ENCODE assay signal across 1 cellular context in the genomic region with DNA sequence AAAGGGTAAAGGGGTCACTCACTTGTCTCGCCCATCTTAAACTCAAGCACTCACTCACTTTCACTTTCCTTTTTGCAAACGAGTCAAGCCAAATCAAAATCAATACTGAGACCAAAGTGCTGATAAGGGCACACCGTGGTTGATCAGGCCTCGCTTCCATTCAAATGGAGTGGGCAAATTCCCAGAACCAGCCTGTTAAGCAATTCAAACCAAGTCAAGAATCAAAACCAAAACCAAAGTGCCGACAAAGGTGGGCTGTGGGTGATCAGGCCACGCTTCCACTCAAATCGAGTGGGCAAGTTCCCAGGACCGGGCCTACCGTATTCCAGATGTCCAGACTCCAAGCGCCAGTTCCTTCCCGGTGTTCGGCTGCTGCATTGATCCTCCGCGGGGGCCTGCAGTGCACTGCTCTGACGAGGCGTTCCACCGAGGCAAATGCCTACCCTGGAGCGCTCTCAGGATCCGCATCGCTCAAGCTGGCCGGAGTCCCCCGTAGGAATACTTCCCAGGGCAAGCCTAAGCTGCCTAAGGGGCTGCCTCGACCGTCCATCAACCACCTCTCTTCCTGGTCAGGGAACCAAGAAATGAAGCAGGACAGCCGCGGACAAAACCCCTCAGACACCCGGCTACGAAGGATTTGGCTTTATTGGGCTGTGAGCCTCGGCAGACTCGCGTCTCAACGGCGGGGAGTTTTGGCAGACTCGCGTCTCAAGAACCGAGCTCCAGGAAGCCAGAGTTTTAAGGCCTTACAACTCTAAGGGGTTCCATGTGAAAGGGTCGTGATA.
TF ChIP-seq lines count a peak whose summit lies in the region.

No MANE protein-coding gene starts in this region.

TF ChIP-seq in HepG2, 621 proteins besides CTCF, POLR2A, EP300 and RAD21:
- TF ChIP-seq ZBTB44 (CRISPR knock-in tag; IDR thresholded peaks at IDR 0.05) (no peak), ETS1 (CRISPR knock-in tag; IDR thresholded peaks at IDR 0.05) (no peak), SIX4 (CRISPR knock-in tag; IDR thresholded peaks at IDR 0.05) (no peak), IRF2 (CRISPR knock-in tag; IDR thresholded peaks at IDR 0.05) (peak; percentile 91), SRF (IDR thresholded peaks at IDR 0.05; ENCODE audit: low read depth, low read length) (no peak), ZMYM2 (CRISPR knock-in tag; IDR thresholded peaks at IDR 0.05) (no peak), NCOR1 (IDR thresholded peaks at IDR 0.05; ENCODE audit: borderline replicate concordance, low read length) (no peak), HOXA3 (CRISPR knock-in tag; IDR thresholded peaks at IDR 0.05) (no peak), HMGA1 (CRISPR knock-in tag; conservative IDR thresholded peaks at IDR 0.05) (no peak), ZBTB38 (CRISPR knock-in tag; IDR thresholded peaks at IDR 0.05) (peak; percentile 18; the same call in 1 of the 2 replicates), NR1H2 (CRISPR knock-in tag; IDR thresholded peaks at IDR 0.05; ENCODE audit: borderline replicate concordance, low read depth) (no peak), YEATS4 (CRISPR knock-in tag; IDR thresholded peaks at IDR 0.05; ENCODE audit: borderline replicate concordance) (no peak), HNRNPLL (IDR thresholded peaks at IDR 0.05; ENCODE audit: low read depth, low read length, poor library complexity, severe bottlenecking) (no peak), NFIB (CRISPR knock-in tag; IDR thresholded peaks at IDR 0.05; ENCODE audit: borderline replicate concordance) (no peak), NCOA1 (CRISPR knock-in tag; IDR thresholded peaks at IDR 0.05) (no peak), HNF1A (IDR thresholded peaks at IDR 0.05; ENCODE audit: low read depth) (no peak), HNF1A (CRISPR knock-in tag; IDR thresholded peaks at IDR 0.05; ENCODE audit: borderline replicate concordance) (no peak), HMG20B (CRISPR knock-in tag; conservative IDR thresholded peaks at IDR 0.05) (no peak), TBX2 (CRISPR knock-in tag; IDR thresholded peaks at IDR 0.05; ENCODE audit: borderline replicate concordance) (0 out of 2 replicates have a peak, but pooled peaks have one; percentile 14), HOXD1 (CRISPR knock-in tag; IDR thresholded peaks at IDR 0.05) (no peak), SP5 (CRISPR knock-in tag; IDR thresholded peaks at IDR 0.05; ENCODE audit: borderline replicate concordance, low read depth) (no peak)
- TF ChIP-seq, protein P1, sequence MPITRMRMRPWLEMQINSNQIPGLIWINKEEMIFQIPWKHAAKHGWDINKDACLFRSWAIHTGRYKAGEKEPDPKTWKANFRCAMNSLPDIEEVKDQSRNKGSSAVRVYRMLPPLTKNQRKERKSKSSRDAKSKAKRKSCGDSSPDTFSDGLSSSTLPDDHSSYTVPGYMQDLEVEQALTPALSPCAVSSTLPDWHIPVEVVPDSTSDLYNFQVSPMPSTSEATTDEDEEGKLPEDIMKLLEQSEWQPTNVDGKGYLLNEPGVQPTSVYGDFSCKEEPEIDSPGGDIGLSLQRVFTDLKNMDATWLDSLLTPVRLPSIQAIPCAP (CRISPR knock-in tag; IDR thresholded peaks at IDR 0.05; ENCODE audit: low read depth): peak; percentile 92
- TF ChIP-seq, protein P2, sequence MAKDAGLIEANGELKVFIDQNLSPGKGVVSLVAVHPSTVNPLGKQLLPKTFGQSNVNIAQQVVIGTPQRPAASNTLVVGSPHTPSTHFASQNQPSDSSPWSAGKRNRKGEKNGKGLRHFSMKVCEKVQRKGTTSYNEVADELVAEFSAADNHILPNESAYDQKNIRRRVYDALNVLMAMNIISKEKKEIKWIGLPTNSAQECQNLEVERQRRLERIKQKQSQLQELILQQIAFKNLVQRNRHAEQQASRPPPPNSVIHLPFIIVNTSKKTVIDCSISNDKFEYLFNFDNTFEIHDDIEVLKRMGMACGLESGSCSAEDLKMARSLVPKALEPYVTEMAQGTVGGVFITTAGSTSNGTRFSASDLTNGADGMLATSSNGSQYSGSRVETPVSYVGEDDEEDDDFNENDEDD (CRISPR knock-in tag; IDR thresholded peaks at IDR 0.05; ENCODE audit: borderline replicate concordance): no peak
- TF ChIP-seq, protein P3, sequence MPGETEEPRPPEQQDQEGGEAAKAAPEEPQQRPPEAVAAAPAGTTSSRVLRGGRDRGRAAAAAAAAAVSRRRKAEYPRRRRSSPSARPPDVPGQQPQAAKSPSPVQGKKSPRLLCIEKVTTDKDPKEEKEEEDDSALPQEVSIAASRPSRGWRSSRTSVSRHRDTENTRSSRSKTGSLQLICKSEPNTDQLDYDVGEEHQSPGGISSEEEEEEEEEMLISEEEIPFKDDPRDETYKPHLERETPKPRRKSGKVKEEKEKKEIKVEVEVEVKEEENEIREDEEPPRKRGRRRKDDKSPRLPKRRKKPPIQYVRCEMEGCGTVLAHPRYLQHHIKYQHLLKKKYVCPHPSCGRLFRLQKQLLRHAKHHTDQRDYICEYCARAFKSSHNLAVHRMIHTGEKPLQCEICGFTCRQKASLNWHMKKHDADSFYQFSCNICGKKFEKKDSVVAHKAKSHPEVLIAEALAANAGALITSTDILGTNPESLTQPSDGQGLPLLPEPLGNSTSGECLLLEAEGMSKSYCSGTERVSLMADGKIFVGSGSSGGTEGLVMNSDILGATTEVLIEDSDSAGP (CRISPR knock-in tag; IDR thresholded peaks at IDR 0.05; ENCODE audit: borderline replicate concordance): 0 out of 2 replicates have a peak, but pooled peaks have one; percentile 9
